In genomic region chr2:62370304-62371250, GRCh38 we compare ENCODE assay signal across 1 cellular context.
TF ChIP-seq lines count a peak whose summit lies in the region.

No MANE protein-coding gene starts in this region.

TF ChIP-seq in GM23338, 12 proteins besides CTCF, POLR2A, EP300 and RAD21 (continued from another document):
- TF ChIP-seq ZNF462 (CRISPR knock-in tag; IDR thresholded peaks at IDR 0.05), result no peak
- no peak for TF ChIP-seq ETS1 (IDR thresholded peaks at IDR 0.05)
- no peak for TF ChIP-seq JUNB (IDR thresholded peaks at IDR 0.05; ENCODE audit: unreplicated experiment)
- TF ChIP-seq ZNF114 (CRISPR knock-in tag; IDR thresholded peaks at IDR 0.05), result no peak
- no peak for TF ChIP-seq POLR2AphosphoS5 (IDR thresholded peaks at IDR 0.05; ENCODE audit: low read depth)
- TF ChIP-seq REST (IDR thresholded peaks at IDR 0.05; ENCODE audit: unreplicated experiment), result no peak
- no peak for TF ChIP-seq EZH2 (IDR thresholded peaks at IDR 0.05; ENCODE audit: low read depth, unreplicated experiment)
- TF ChIP-seq ZNF331 (CRISPR knock-in tag; IDR thresholded peaks at IDR 0.05; ENCODE audit: low read depth), result no peak
TF ChIP-seq in GM23338: peak in this region for 0.
